2 cellular contexts compared by ENCODE assay signal in the genomic region with DNA sequence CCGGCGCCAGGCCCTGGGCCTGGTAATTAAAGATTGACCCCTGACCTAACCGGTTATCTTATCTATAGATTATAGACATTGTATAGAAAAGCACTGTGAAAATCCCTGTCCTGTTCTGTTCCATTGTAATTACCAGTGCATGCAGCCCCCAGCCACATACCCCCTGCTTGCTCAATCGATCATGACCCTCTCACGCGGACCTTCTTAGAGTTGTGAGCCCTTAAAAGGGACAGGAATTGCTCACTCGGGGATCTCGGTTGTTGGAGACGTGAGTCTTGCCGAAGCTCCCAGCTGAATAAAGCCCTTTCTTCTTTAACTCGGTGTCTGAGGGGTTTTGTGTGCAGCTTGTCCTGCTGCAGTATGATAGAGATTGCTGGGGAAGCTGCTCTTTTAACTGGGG. TPM values are rescaled to one million over a fixed set of nuclear protein-coding genes. Genes with fewer than 3 reads are reported as not detected.
"Had no signal": no experiment of that assay in that cellular context is flagged by ENCODE, and none has a peak within 500 bp of the region (broad histone marks: within the 10 kb centered on the region; RNA-seq: fewer than 3 reads in every experiment).

No MANE protein-coding gene starts in this region.

RNA-seq across cellular contexts. Expression of a gene that starts 7.2 kb away (rescaled TPM):
- total RNA-seq: MCF 10A, SJCRH30 had no signal
